In genomic region chr1:110746644-110747259, GRCh38 we compare ENCODE assay signal across 9 cellular contexts.
DNase-seq lines count a peak whose midpoint lies in the region; ATAC-seq, FAIRE-seq and TF ChIP-seq lines count a peak whose summit lies in the region.
"Had no signal": no experiment of that assay in that cellular context is flagged by ENCODE, and none has a peak within 500 bp of the region (broad histone marks: within the 10 kb centered on the region; RNA-seq: fewer than 3 reads in every experiment).

No MANE protein-coding gene starts in this region.

- ATAC-seq in HG02884 (IDR thresholded peaks at IDR 0.05; ENCODE audit: unreplicated experiment) = no peak
- ATAC-seq in GM21576 (IDR thresholded peaks at IDR 0.05; ENCODE audit: unreplicated experiment) = no peak

- H3K27me3 ChIP-seq in adipocyte (replicated peaks; ENCODE audit: control insufficient read depth, insufficient read depth, low read length) = peaks cover 35% of the 10 kb centered on the region

- H3K9ac ChIP-seq in adipocyte (ENCODE audit: low read length) = no peak overlapping the region

- H3K9me3 ChIP-seq in adipocyte (ENCODE audit: control insufficient read depth, low read length) = no peaks in the 10 kb centered on the region
- H3K9me3 ChIP-seq: neutrophil had no signal

- in situ Hi-C loops in SK-MEL-5 (cut with HindIII; ENCODE audit: low pct_unique_long_range_greater_than_20kb, low sequenced_read_pairs) = no loop called here

- H3K27ac ChIP-seq in coronary artery = no peak overlapping the region
- H3K27ac ChIP-seq: neutrophil had no signal

- DNase-seq in H54 (ENCODE audit: insufficient read length, low spot score) = peak; percentile 4
- peak; percentile 28 for DNase-seq in SK-MEL-5 (ENCODE audit: low read depth, low spot score)
- peak; percentile 66 for DNase-seq in adipocyte (ENCODE audit: low read depth)
- DNase-seq in kidney glomerular epithelial cell (lab: John Stamatoyannopoulos, UW) = peak; percentile 38
- peak; percentile 2 to 11 for DNase-seq in stimulated activated CD8-positive, alpha-beta memory T cell treated with anti-CD3 and anti-CD28 coated beads, Interleukin-15, amount 100 ng/mL, for 48 hours (ENCODE audit: low read depth in 2 of 2)
- no peak for DNase-seq in coronary artery (ENCODE audit: low spot score)

- H3K4me1 ChIP-seq in adipocyte (ENCODE audit: control insufficient read depth, insufficient read depth, low read length) = peaks cover 13% of the 10 kb centered on the region

- H3K36me3 ChIP-seq in adipocyte (ENCODE audit: control insufficient read depth, insufficient read depth, low read length, severe bottlenecking) = no peaks in the 10 kb centered on the region
- H3K36me3 ChIP-seq: neutrophil had no signal

- no peak for FAIRE-seq in H54 (lab: Jason Lieb, UNC)

- no peak for TF ChIP-seq CTCF in coronary artery (IDR thresholded peaks at IDR 0.05)

- H3K4me3 ChIP-seq in adipocyte (ENCODE audit: low read length) (no peak overlapping the region), coronary artery (no peak overlapping the region)

- no peak for TF ChIP-seq POLR2A in H54 (IDR thresholded peaks at IDR 0.05; ENCODE audit: low read depth, low read length)
